ENCODE assay signal across 8 cellular contexts in genomic region chr3:152556731-152557254, GRCh38.
A peak's percentile ranks its signal among the peaks of the same experiment; 100 is the strongest.
DNase-seq lines count a peak whose midpoint lies in the region; ATAC-seq lines count a peak whose summit lies in the region.

No MANE protein-coding gene starts in this region.

- no peak overlapping the region for H3K56ac ChIP-seq in mesendoderm (ENCODE audit: low read length)

- no peak overlapping the region for H3K18ac ChIP-seq in mesendoderm (ENCODE audit: low read length)

- no peak overlapping the region for H4K5ac ChIP-seq in mesendoderm (ENCODE audit: low read length)

- H3K79me1 ChIP-seq in mesendoderm (ENCODE audit: low read length), result no peaks in the 10 kb centered on the region

- H3K27ac ChIP-seq in mesendoderm (ENCODE audit: low read depth, low read length), result no peak overlapping the region

- DNase-seq in activated naive CD8-positive, alpha-beta T cell treated with anti-CD3 and anti-CD28 coated beads, Interleukin-2, amount 50 U/mL, for 24 hours, result no peak
- DNase-seq in mesendoderm (peak; percentile 25), NCI-H1092 treated with DMSO at 0.1 percent for 48 hours (lab: John Stamatoyannopoulos, UW) (no peak), H7 (no peak), 8988T (no peak)
- DNase-seq in effector CD4-positive, alpha-beta T cell, result no peak

- no peaks in the 10 kb centered on the region for H3K27me3 Mint-ChIP-seq in activated naive CD8-positive, alpha-beta T cell treated with anti-CD3 and anti-CD28 coated beads, Interleukin-2, amount 50 U/mL, for 24 hours

- no peak overlapping the region for H3K27ac Mint-ChIP-seq in activated naive CD8-positive, alpha-beta T cell treated with anti-CD3 and anti-CD28 coated beads, Interleukin-2, amount 50 U/mL, for 24 hours

- H2BK120ac ChIP-seq in mesendoderm (ENCODE audit: low read depth, low read length), result no peak overlapping the region

- no peaks in the 10 kb centered on the region for H3K9me3 Mint-ChIP-seq in activated naive CD8-positive, alpha-beta T cell treated with anti-CD3 and anti-CD28 coated beads, Interleukin-2, amount 50 U/mL, for 24 hours

- H4K8ac ChIP-seq in mesendoderm (ENCODE audit: low read depth, low read length), result no peak overlapping the region

- H3K79me2 ChIP-seq in mesendoderm (ENCODE audit: control insufficient read depth, insufficient read depth, low read length), result no peaks in the 10 kb centered on the region

- H3K4me1 Mint-ChIP-seq in activated naive CD8-positive, alpha-beta T cell treated with anti-CD3 and anti-CD28 coated beads, Interleukin-2, amount 50 U/mL, for 24 hours, result peaks cover 11% of the 10 kb centered on the region

- H3K4me1 ChIP-seq in mesendoderm (ENCODE audit: control insufficient read depth, low read depth, low read length), result no peaks in the 10 kb centered on the region

- no peak overlapping the region for H3K4me3 ChIP-seq in mesendoderm (ENCODE audit: low read length)
- H3K4me3 ChIP-seq in H7 (ENCODE audit: insufficient read depth, low read depth, low read length), result no peak overlapping the region

- H3K4me3 Mint-ChIP-seq in activated naive CD8-positive, alpha-beta T cell treated with anti-CD3 and anti-CD28 coated beads, Interleukin-2, amount 50 U/mL, for 24 hours, result no peak overlapping the region

- H3K23ac ChIP-seq in mesendoderm (ENCODE audit: low read length), result no peak overlapping the region

- no peaks in the 10 kb centered on the region for H3K36me3 Mint-ChIP-seq in activated naive CD8-positive, alpha-beta T cell treated with anti-CD3 and anti-CD28 coated beads, Interleukin-2, amount 50 U/mL, for 24 hours (ENCODE audit: low read depth)

- no peak overlapping the region for H3K4me2 ChIP-seq in mesendoderm (ENCODE audit: low read length)

- ATAC-seq in GM18861 (IDR thresholded peaks at IDR 0.05; ENCODE audit: unreplicated experiment), result peak; percentile 43
- peak; percentile 58 for ATAC-seq in HG02840 (IDR thresholded peaks at IDR 0.05; ENCODE audit: low FRiP score, unreplicated experiment)
- peak; percentile 88 for ATAC-seq in activated naive CD8-positive, alpha-beta T cell treated with anti-CD3 and anti-CD28 coated beads, Interleukin-2, amount 50 U/mL, for 24 hours

- H3K36me3 ChIP-seq in mesendoderm (ENCODE audit: control insufficient read depth, insufficient read depth, low read length) (no peaks in the 10 kb centered on the region), H7 (replicated peaks; ENCODE audit: control insufficient read depth, insufficient read depth, low read length) (no peaks in the 10 kb centered on the region)

- no peak overlapping the region for H2AK5ac ChIP-seq in mesendoderm (ENCODE audit: low read length)

- peak overlapping the region; percentile 36 for H3K4ac ChIP-seq in mesendoderm (ENCODE audit: low read depth, low read length)

- no peak overlapping the region for H2BK15ac ChIP-seq in mesendoderm (replicated peaks; ENCODE audit: low read depth)

- no peak overlapping the region for H2BK5ac ChIP-seq in mesendoderm (ENCODE audit: low read length)

- H3K27me3 ChIP-seq in mesendoderm (ENCODE audit: insufficient read depth, low read length, poor library complexity) (no peaks in the 10 kb centered on the region), H7 (ENCODE audit: control insufficient read depth, insufficient read depth, low read length) (no peaks in the 10 kb centered on the region)

- no peak overlapping the region for H3K9ac ChIP-seq in mesendoderm (ENCODE audit: low read length)
